9 cellular contexts compared by ENCODE assay signal in the genomic region with DNA sequence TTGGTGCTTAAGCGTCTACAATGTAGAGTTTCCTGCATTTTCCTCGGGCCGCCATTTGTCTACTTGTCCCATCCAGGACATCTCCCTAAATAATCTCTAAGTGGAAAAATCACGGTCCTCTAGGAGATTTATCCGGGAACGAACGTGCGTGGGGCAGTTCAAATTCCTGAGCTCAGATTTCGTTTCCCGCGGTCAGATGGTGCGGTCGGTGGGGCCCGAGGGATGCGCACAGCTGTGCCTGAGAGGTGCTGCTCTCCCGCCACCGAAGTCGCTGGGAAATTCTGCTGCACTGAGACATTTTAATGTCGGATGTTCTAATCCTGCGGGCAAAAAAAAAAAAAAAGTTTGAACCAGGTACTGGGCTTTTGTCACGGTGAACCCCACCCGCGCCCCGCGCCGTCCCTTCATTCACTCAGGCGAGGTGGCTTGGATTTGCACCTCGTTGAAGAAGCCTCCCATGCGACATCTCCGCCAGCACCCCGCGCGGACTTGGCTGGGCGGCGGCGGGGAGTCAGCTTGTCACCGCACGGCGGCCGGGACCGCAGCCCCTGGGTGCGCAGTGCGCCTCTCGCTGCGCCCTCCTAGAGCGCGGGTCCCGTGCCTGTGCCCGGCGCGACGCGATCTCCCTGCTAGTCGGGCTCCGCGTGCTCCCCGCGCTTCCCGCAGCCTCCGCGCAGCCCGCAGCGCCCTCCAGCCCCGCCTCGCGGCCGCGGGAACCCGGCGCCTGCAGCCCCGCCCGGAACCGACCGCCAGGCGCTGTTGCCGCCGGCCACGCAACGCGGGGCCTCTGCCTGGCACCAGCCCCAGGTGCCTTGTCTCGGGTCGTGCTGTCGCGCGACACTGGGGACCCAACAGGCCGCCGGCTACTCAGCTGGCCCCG.
DNase-seq lines count a peak whose midpoint lies in the region; ATAC-seq, FAIRE-seq and TF ChIP-seq lines count a peak whose summit lies in the region.
"Had no signal": no experiment of that assay in that cellular context is flagged by ENCODE, and none has a peak within 500 bp of the region (broad histone marks: within the 10 kb centered on the region; RNA-seq: fewer than 3 reads in every experiment).

No MANE protein-coding gene starts in this region.

- ATAC-seq in HG02884 (IDR thresholded peaks at IDR 0.05; ENCODE audit: unreplicated experiment), result no peak

- peaks cover 20% of the 10 kb centered on the region for H3K27me3 ChIP-seq in Loucy (ENCODE audit: insufficient read depth, low read length, poor library complexity, severe bottlenecking)
- no peaks in the 10 kb centered on the region for H3K27me3 ChIP-seq in bronchial epithelial cell (ENCODE audit: control insufficient read depth, insufficient read depth, low read length)
- no peaks in the 10 kb centered on the region for H3K27me3 ChIP-seq in skeletal muscle tissue (ENCODE audit: control insufficient read depth in 3 of 3, insufficient read depth in 3 of 3, low read length in 3 of 3)

- FAIRE-seq in bronchial epithelial cell (lab: Jason Lieb, UNC), result no peak
- FAIRE-seq: A204.1 had no signal

- H3K9me3 ChIP-seq in Loucy (ENCODE audit: insufficient read depth, low read depth, low read length), result no peaks in the 10 kb centered on the region
- H3K9me3 ChIP-seq in skeletal muscle tissue (ENCODE audit: control insufficient read depth in 3 of 3, low read length in 3 of 3), result no peaks in the 10 kb centered on the region

- no peaks in the 10 kb centered on the region for H3K36me3 ChIP-seq in Loucy (ENCODE audit: insufficient read depth, low read length)
- no peaks in the 10 kb centered on the region for H3K36me3 ChIP-seq in bronchial epithelial cell (ENCODE audit: control insufficient read depth, insufficient read depth, low read length)
- H3K36me3 ChIP-seq in skeletal muscle tissue (ENCODE audit: control insufficient read depth in 3 of 3, insufficient read depth in 3 of 3, low read length in 3 of 3), result no peaks in the 10 kb centered on the region

- peaks cover 0 to 6% (median 3%) of the 10 kb centered on the region in 3 donors for H3K36me3 Mint-ChIP-seq in immature natural killer cell

- H3K4me3 ChIP-seq in Loucy (ENCODE audit: low read length, poor library complexity, severe bottlenecking) (peak overlapping the region; percentile 72), bronchial epithelial cell (ENCODE audit: low read depth, low read length) (peak overlapping the region; percentile 71), skeletal muscle tissue (ENCODE audit: low read length in 3 of 3) (peak overlapping the region; percentile 74 to 78 (median 77))

- H2AFZ ChIP-seq in Loucy (ENCODE audit: low read length), result peak overlapping the region; percentile 86

- H3K9me2 ChIP-seq in Loucy (replicated peaks; ENCODE audit: low read depth, low read length), result no peaks in the 10 kb centered on the region

- H3K27ac ChIP-seq in skeletal muscle tissue (ENCODE audit: low read depth, low read length), result peak overlapping the region; percentile 72

- no peaks in the 10 kb centered on the region for H3F3A ChIP-seq in Loucy (ENCODE audit: low read depth)

- no peaks in the 10 kb centered on the region for H4K20me1 ChIP-seq in Loucy (ENCODE audit: insufficient read depth, low read length, poor library complexity, severe bottlenecking)

- peaks cover 0 to 13% (median 0%) of the 10 kb centered on the region in 6 donors for H3K9me3 Mint-ChIP-seq in immature natural killer cell

- no peak for TF ChIP-seq CTCF in Loucy (conservative IDR thresholded peaks at IDR 0.05; ENCODE audit: low read length)
- TF ChIP-seq CTCF in bronchial epithelial cell (IDR thresholded peaks at IDR 0.05; ENCODE audit: insufficient read depth, low read length, severe bottlenecking), result peak; percentile 35

- H3K9ac ChIP-seq in Loucy (ENCODE audit: low read depth, low read length, poor library complexity, severe bottlenecking) (peak overlapping the region; percentile 22), skeletal muscle tissue (ENCODE audit: low read depth in 1 of 3, low read length in 3 of 3) (peak overlapping the region; percentile 69 to 79 (median 73))

- H3K4me3 Mint-ChIP-seq in immature natural killer cell, result peak overlapping the region; percentile 50 to 78 (median 75)

- peak; percentile 79 for DNase-seq in DMS 273 (lab: John Stamatoyannopoulos, UW; ENCODE audit: unreplicated experiment)
- DNase-seq in DMS 273 treated with DMSO at 0.1 percent for 48 hours (lab: John Stamatoyannopoulos, UW), result no peak
- no peak for DNase-seq in bronchial epithelial cell (ENCODE audit: low read depth)
- peak in 1 of 3 donors; percentile 10 for DNase-seq in immature natural killer cell
- DNase-seq in SKM-1 (lab: John Stamatoyannopoulos, UW; ENCODE audit: unreplicated experiment), result no peak

- H3K4me2 ChIP-seq in Loucy (ENCODE audit: low read depth, low read length, poor library complexity, severe bottlenecking), result peak overlapping the region; percentile 96

- H3K4me1 Mint-ChIP-seq in immature natural killer cell, result peaks cover 13 to 15% of the 10 kb centered on the region in 2 donors

- peaks cover 12% of the 10 kb centered on the region for H3K4me1 ChIP-seq in Loucy (ENCODE audit: insufficient read depth, low read length, poor library complexity, severe bottlenecking)
- H3K4me1 ChIP-seq in skeletal muscle tissue (ENCODE audit: control insufficient read depth in 3 of 3, insufficient read depth in 3 of 3, low read length in 3 of 3), result peaks cover 2 to 5% (median 4%) of the 10 kb centered on the region in 3 donors

- no peaks in the 10 kb centered on the region for H3K79me2 ChIP-seq in Loucy (ENCODE audit: insufficient read depth, low read length)

- H3K27me3 Mint-ChIP-seq in immature natural killer cell (ENCODE audit: low read depth in 3 of 3), result peaks cover 9 to 20% (median 17%) of the 10 kb centered on the region in 3 donors

- H3K27ac Mint-ChIP-seq in immature natural killer cell, result no peak overlapping the region
